Comparison of ENCODE assay signal across 37 cellular contexts in genomic region chr10:12755075-12755474, GRCh38.
"Had no signal": no experiment of that assay in that cellular context is flagged by ENCODE, and none has a peak within 500 bp of the region (broad histone marks: within the 10 kb centered on the region; RNA-seq: fewer than 3 reads in every experiment).

No MANE protein-coding gene starts in this region.

- H3K36me3 Mint-ChIP-seq: activated naive CD4-positive, alpha-beta T cell treated with anti-CD3 and anti-CD28 coated beads, Interleukin-2, amount 10 ng/mL, durations not matched to agents 7 days and 5 days; activated naive CD4-positive, alpha-beta T cell treated with anti-CD3 and anti-CD28 coated beads, Interleukin-2, amount 50 U/mL, for 72 hours; activated naive CD8-positive, alpha-beta T cell treated with anti-CD3 and anti-CD28 coated beads for 36 hours; activated naive CD8-positive, alpha-beta T cell treated with anti-CD3 and anti-CD28 coated beads, Interleukin-2, amount 10 ng/mL, durations not matched to agents 7 days and 5 days; brain had no signal

- H3K27ac ChIP-seq: adrenal gland, ascending aorta, body of pancreas, brain microvascular endothelial cell, breast epithelium, cardiac muscle cell had no signal

- H3K4me3 ChIP-seq: adrenal gland, ascending aorta, body of pancreas, breast epithelium, cardiac muscle cell had no signal

- H3K36me3 ChIP-seq: adrenal gland, ascending aorta, brain microvascular endothelial cell, breast epithelium, cardiac muscle cell had no signal

- DNase-seq: activated effector memory CD4-positive, alpha-beta T cell treated with anti-CD3 and anti-CD28 coated beads, Interleukin-2, amount 50 U/mL, for 16 hours; activated effector memory CD4-positive, alpha-beta T cell treated with Interleukin-2 at 50 U/mL for 16 hours; activated gamma-delta T cell; activated gamma-delta T cell treated with Interleukin-2 at 50 U/mL for 16 hours; activated naive CD4-positive, alpha-beta T cell; activated naive CD4-positive, alpha-beta T cell treated with anti-CD3 and anti-CD28 coated beads for 36 hours; activated naive CD4-positive, alpha-beta T cell treated with anti-CD3 and anti-CD28 coated beads, Interleukin-2, amount 10 ng/mL, durations not matched to agents 7 days and 5 days; activated naive CD4-positive, alpha-beta T cell treated with anti-CD3 and anti-CD28 coated beads, Interleukin-2, amount 50 U/mL, for 16 hours; activated naive CD4-positive, alpha-beta T cell treated with Interleukin-2 at 50 U/mL for 16 hours; activated naive CD8-positive, alpha-beta T cell treated with anti-CD3 and anti-CD28 coated beads for 36 hours; activated naive CD8-positive, alpha-beta T cell treated with anti-CD3 and anti-CD28 coated beads, Interleukin-2, amount 10 ng/mL, durations not matched to agents 7 days and 5 days; activated naive CD8-positive, alpha-beta T cell treated with anti-CD3 and anti-CD28 coated beads, Interleukin-2, amount 50 U/mL, for 24 hours; activated T-cell treated with anti-CD3 and anti-CD28 coated beads for 4 hours; activated T-cell treated with anti-CD3 and anti-CD28 coated beads, Interleukin-2, amount 50 U/mL, for 1 hour; activated T-cell treated with anti-CD3 and anti-CD28 coated beads, Interleukin-2, amount 50 U/mL, for 24 hours; activated T-cell treated with anti-CD3 and anti-CD28 coated beads, Interleukin-2, amount 50 U/mL, for 4 hours; activated T-cell treated with anti-CD3 and anti-CD28 coated beads, Interleukin-2, amount 50 U/mL, for 48 hours; activated T-cell treated with anti-CD3 and anti-CD28 coated beads, Interleukin-2, amount 50 U/mL, for 72 hours; adrenal gland; amniotic stem cell; anterior cingulate cortex; aorta; body of pancreas; brain microvascular endothelial cell; central memory CD4-positive, alpha-beta T cell; cerebellar nuclear complex had no signal

- H3K9me3 ChIP-seq: adrenal gland, ascending aorta, body of pancreas, breast epithelium had no signal

- H3K27ac Mint-ChIP-seq: activated naive CD4-positive, alpha-beta T cell treated with anti-CD3 and anti-CD28 coated beads for 36 hours; activated naive CD4-positive, alpha-beta T cell treated with anti-CD3 and anti-CD28 coated beads, Interleukin-2, amount 10 ng/mL, durations not matched to agents 7 days and 5 days; activated naive CD4-positive, alpha-beta T cell treated with anti-CD3 and anti-CD28 coated beads, Interleukin-2, amount 50 U/mL, for 24 hours; activated naive CD4-positive, alpha-beta T cell treated with anti-CD3 and anti-CD28 coated beads, Interleukin-2, amount 50 U/mL, for 72 hours; activated naive CD8-positive, alpha-beta T cell; activated naive CD8-positive, alpha-beta T cell treated with anti-CD3 and anti-CD28 coated beads for 36 hours; activated naive CD8-positive, alpha-beta T cell treated with anti-CD3 and anti-CD28 coated beads, Interleukin-2, amount 10 ng/mL, durations not matched to agents 7 days and 5 days; activated naive CD8-positive, alpha-beta T cell treated with anti-CD3 and anti-CD28 coated beads, Interleukin-2, amount 50 U/mL, for 24 hours; activated T-cell treated with anti-CD3 and anti-CD28 coated beads, Interleukin-2, amount 50 U/mL, for 24 hours; activated T-cell treated with anti-CD3 and anti-CD28 coated beads, Interleukin-2, amount 50 U/mL, for 72 hours; activated T-helper 1 cell treated with anti-CD3 and anti-CD28 coated beads, Interleukin-12 subunit alpha, Interleukin-12 subunit beta, Interleukin-2, Interleukin-4 antibody, amounts not matched to agents 30 ng/mL and 10 ng/mL and 1 ng/mL, durations not matched to agents 14 hours and 24 hours and 36 hours; activated T-helper 17 cell treated with anti-CD3 and anti-CD28 coated beads, Interleukin-2, amount 50 U/mL, for 72 hours; activated T-helper 2 cell treated with anti-CD3 and anti-CD28 coated beads, Interferon-gamma antibody, Interleukin-2, Interleukin-4, amounts not matched to agents 10 μg/mL and 5 μg/mL and 100 μg/mL, durations not matched to agents 14 hours and 24 hours and 36 hours; brain had no signal

- ATAC-seq: activated naive CD4-positive, alpha-beta T cell treated with anti-CD3 and anti-CD28 coated beads, Interleukin-2, amount 50 U/mL, for 72 hours; activated naive CD8-positive, alpha-beta T cell treated with anti-CD3 and anti-CD28 coated beads, Interleukin-2, amount 50 U/mL, for 24 hours; activated T-cell treated with anti-CD3 and anti-CD28 coated beads, Interleukin-2, amount 50 U/mL, for 4 hours; activated T-cell treated with anti-CD3 and anti-CD28 coated beads, Interleukin-2, amount 50 U/mL, for 72 hours; activated T-helper 17 cell treated with anti-CD3 and anti-CD28 coated beads, Interleukin-2, amount 50 U/mL, for 72 hours; body of pancreas had no signal

- H3K4me1 Mint-ChIP-seq: activated naive CD4-positive, alpha-beta T cell treated with anti-CD3 and anti-CD28 coated beads, Interleukin-2, amount 10 ng/mL, durations not matched to agents 7 days and 5 days; activated naive CD4-positive, alpha-beta T cell treated with anti-CD3 and anti-CD28 coated beads, Interleukin-2, amount 50 U/mL, for 24 hours; activated naive CD8-positive, alpha-beta T cell treated with anti-CD3 and anti-CD28 coated beads for 36 hours; activated naive CD8-positive, alpha-beta T cell treated with anti-CD3 and anti-CD28 coated beads, Interleukin-2, amount 10 ng/mL, durations not matched to agents 7 days and 5 days; activated naive CD8-positive, alpha-beta T cell treated with anti-CD3 and anti-CD28 coated beads, Interleukin-2, amount 50 U/mL, for 24 hours; activated T-helper 17 cell treated with anti-CD3 and anti-CD28 coated beads, Interleukin-2, amount 50 U/mL, for 72 hours had no signal

- H3K27me3 Mint-ChIP-seq: activated naive CD4-positive, alpha-beta T cell treated with anti-CD3 and anti-CD28 coated beads, Interleukin-2, amount 10 ng/mL, durations not matched to agents 7 days and 5 days; activated naive CD4-positive, alpha-beta T cell treated with anti-CD3 and anti-CD28 coated beads, Interleukin-2, amount 50 U/mL, for 24 hours; activated naive CD8-positive, alpha-beta T cell; activated naive CD8-positive, alpha-beta T cell treated with anti-CD3 and anti-CD28 coated beads for 36 hours; activated naive CD8-positive, alpha-beta T cell treated with anti-CD3 and anti-CD28 coated beads, Interleukin-2, amount 10 ng/mL, durations not matched to agents 7 days and 5 days; activated naive CD8-positive, alpha-beta T cell treated with anti-CD3 and anti-CD28 coated beads, Interleukin-2, amount 50 U/mL, for 24 hours; activated T-cell treated with anti-CD3 and anti-CD28 coated beads, Interleukin-2, amount 50 U/mL, for 24 hours; activated T-helper 17 cell treated with anti-CD3 and anti-CD28 coated beads, Interleukin-2, amount 50 U/mL, for 72 hours; brain; central memory CD8-positive, alpha-beta T cell had no signal

- H3K4me3 Mint-ChIP-seq: activated naive CD4-positive, alpha-beta T cell treated with anti-CD3 and anti-CD28 coated beads for 36 hours; activated naive CD4-positive, alpha-beta T cell treated with anti-CD3 and anti-CD28 coated beads, Interleukin-2, amount 10 ng/mL, durations not matched to agents 7 days and 5 days; activated naive CD4-positive, alpha-beta T cell treated with anti-CD3 and anti-CD28 coated beads, Interleukin-2, amount 50 U/mL, for 24 hours; activated naive CD8-positive, alpha-beta T cell; activated naive CD8-positive, alpha-beta T cell treated with anti-CD3 and anti-CD28 coated beads for 36 hours; activated naive CD8-positive, alpha-beta T cell treated with anti-CD3 and anti-CD28 coated beads, Interleukin-2, amount 10 ng/mL, durations not matched to agents 7 days and 5 days; activated naive CD8-positive, alpha-beta T cell treated with anti-CD3 and anti-CD28 coated beads, Interleukin-2, amount 50 U/mL, for 24 hours; activated T-cell treated with anti-CD3 and anti-CD28 coated beads, Interleukin-2, amount 50 U/mL, for 24 hours; activated T-cell treated with anti-CD3 and anti-CD28 coated beads, Interleukin-2, amount 50 U/mL, for 4 hours; activated T-cell treated with anti-CD3 and anti-CD28 coated beads, Interleukin-2, amount 50 U/mL, for 72 hours; activated T-helper 1 cell treated with anti-CD3 and anti-CD28 coated beads, Interleukin-12 subunit alpha, Interleukin-12 subunit beta, Interleukin-2, Interleukin-4 antibody, amounts not matched to agents 30 ng/mL and 10 ng/mL and 1 ng/mL, durations not matched to agents 14 hours and 24 hours and 36 hours; activated T-helper 17 cell treated with anti-CD3 and anti-CD28 coated beads, Interleukin-2, amount 50 U/mL, for 72 hours; brain; central memory CD8-positive, alpha-beta T cell had no signal

- H3K4me1 ChIP-seq: adrenal gland, breast epithelium had no signal

- H3K9me3 Mint-ChIP-seq: activated naive CD4-positive, alpha-beta T cell treated with anti-CD3 and anti-CD28 coated beads for 36 hours; activated naive CD4-positive, alpha-beta T cell treated with anti-CD3 and anti-CD28 coated beads, Interleukin-2, amount 10 ng/mL, durations not matched to agents 7 days and 5 days; activated naive CD4-positive, alpha-beta T cell treated with anti-CD3 and anti-CD28 coated beads, Interleukin-2, amount 50 U/mL, for 24 hours; activated naive CD4-positive, alpha-beta T cell treated with anti-CD3 and anti-CD28 coated beads, Interleukin-2, amount 50 U/mL, for 72 hours; activated naive CD8-positive, alpha-beta T cell treated with anti-CD3 and anti-CD28 coated beads for 36 hours; activated naive CD8-positive, alpha-beta T cell treated with anti-CD3 and anti-CD28 coated beads, Interleukin-2, amount 10 ng/mL, durations not matched to agents 7 days and 5 days; activated naive CD8-positive, alpha-beta T cell treated with anti-CD3 and anti-CD28 coated beads, Interleukin-2, amount 50 U/mL, for 24 hours; activated T-cell treated with anti-CD3 and anti-CD28 coated beads, Interleukin-2, amount 50 U/mL, for 24 hours; activated T-cell treated with anti-CD3 and anti-CD28 coated beads, Interleukin-2, amount 50 U/mL, for 4 hours; activated T-cell treated with anti-CD3 and anti-CD28 coated beads, Interleukin-2, amount 50 U/mL, for 72 hours; activated T-helper 1 cell treated with anti-CD3 and anti-CD28 coated beads, Interleukin-12 subunit alpha, Interleukin-12 subunit beta, Interleukin-2, Interleukin-4 antibody, amounts not matched to agents 30 ng/mL and 10 ng/mL and 1 ng/mL, durations not matched to agents 14 hours and 24 hours and 36 hours; activated T-helper 17 cell treated with anti-CD3 and anti-CD28 coated beads, Interleukin-2, amount 50 U/mL, for 72 hours; activated T-helper 2 cell treated with anti-CD3 and anti-CD28 coated beads, Interferon-gamma antibody, Interleukin-2, Interleukin-4, amounts not matched to agents 10 μg/mL and 5 μg/mL and 100 μg/mL, durations not matched to agents 14 hours and 24 hours and 36 hours; central memory CD8-positive, alpha-beta T cell had no signal
